8 cellular contexts compared by ENCODE assay signal in the genomic region with DNA sequence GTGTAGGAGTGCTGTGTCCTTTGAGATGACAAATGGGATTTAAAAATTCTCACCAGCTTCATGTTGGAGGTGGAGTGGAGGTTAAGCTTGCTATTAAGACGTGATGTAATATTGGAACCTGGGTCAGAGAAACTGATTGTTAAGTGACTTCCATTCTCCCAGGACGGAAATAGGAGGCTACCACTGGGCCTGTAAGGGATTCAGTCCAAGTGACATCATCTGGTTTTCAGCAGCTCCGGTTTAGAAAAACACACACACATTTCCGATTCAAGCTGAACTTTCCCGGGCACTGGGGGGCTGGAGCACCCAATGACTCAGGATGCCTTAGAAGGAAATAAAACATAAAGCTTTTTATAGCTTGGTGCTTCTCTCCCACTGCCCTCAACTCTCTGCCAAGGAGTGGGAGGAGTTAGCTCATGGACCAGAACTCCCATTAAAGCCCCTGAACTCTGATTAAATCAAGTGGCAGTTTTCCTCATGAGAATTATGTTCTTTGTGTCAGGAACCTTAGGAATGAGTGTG. TPM values are rescaled to one million over a fixed set of nuclear protein-coding genes. Genes with fewer than 3 reads are reported as not detected.
DNase-seq lines count a peak whose midpoint lies in the region; ATAC-seq lines count a peak whose summit lies in the region.

No MANE protein-coding gene starts in this region.

- DNase-seq in A172 (ENCODE audit: low spot score) (peak; percentile 99), HT-29 (ENCODE audit: low spot score) (peak; percentile 36), dermis microvascular lymphatic vessel endothelial cell (ENCODE audit: low read depth in 2 of 2) (peak; percentile 84 to 99), NCI-H748 treated with DMSO at 0.1 percent for 48 hours (lab: John Stamatoyannopoulos, UW) (no peak), NCI-H524 treated with DMSO at 0.1 percent for 48 hours (lab: John Stamatoyannopoulos, UW) (no peak)
- DNase-seq in stimulated activated CD4-positive, alpha-beta T cell treated with anti-CD3 and anti-CD28 coated beads, Interleukin-12 subunit alpha, Interleukin-12 subunit beta, amount 100 ng/mL, for 4 hours, result no peak

- WGBS in mesodermal cell (ENCODE audit: insufficient coverage in 2 of 2), 2 experiments, result 87 to 100% methylated on average over 2 of the region's 5 CpGs

- H3K27ac ChIP-seq in mesodermal cell (ENCODE audit: low read depth, low read length, severe bottlenecking), result peak overlapping the region; percentile 55

- H3K9me3 ChIP-seq in mesodermal cell (ENCODE audit: control insufficient read depth, low read length), result no peaks in the 10 kb centered on the region

- ATAC-seq in HG03432 (IDR thresholded peaks at IDR 0.05; ENCODE audit: unreplicated experiment), result no peak

- no peak overlapping the region for H3K4me3 ChIP-seq in mesodermal cell (ENCODE audit: extremely low read depth, insufficient read depth, low read length, poor library complexity, severe bottlenecking)

- no peaks in the 10 kb centered on the region for H3K4me1 ChIP-seq in mesodermal cell (ENCODE audit: control insufficient read depth, insufficient read depth, low read length, poor library complexity, severe bottlenecking)

- peaks cover 28% of the 10 kb centered on the region for H3K36me3 ChIP-seq in mesodermal cell (ENCODE audit: control insufficient read depth, insufficient read depth, low read length)

RNA-seq across cellular contexts. Expression of a gene that starts 12.4 kb away (rescaled TPM):
- 395 and 420 TPM in 2 replicates for total RNA-seq in A172 (2014; rRNA removed; shearing (Covaris generic))
- total RNA-seq in HT-29 (2014; rRNA removed; shearing (Covaris generic)), result 735 and 752 TPM in 2 replicates
- 1,137 and 1,375 TPM in 2 replicates for total RNA-seq in dermis microvascular lymphatic vessel endothelial cell
- polyA plus RNA-seq in mesodermal cell (2013, experiment 1 of 2), result 493 TPM
- 523 TPM for polyA plus RNA-seq in mesodermal cell (2013, experiment 2 of 2)

Comparison
In these comparisons a context has a peak if more than half of its experiments do, and no peak if none do; other contexts are left out.
1. DNase-seq: peak in A172 (single experiment), HT-29 (single experiment) and dermis microvascular lymphatic vessel endothelial cell (2 of 2); none in NCI-H748 treated with DMSO at 0.1 percent for 48 hours (single experiment), stimulated activated CD4-positive, alpha-beta T cell treated with anti-CD3 and anti-CD28 coated beads, Interleukin-12 subunit alpha, Interleukin-12 subunit beta, amount 100 ng/mL, for 4 hours (single experiment) and NCI-H524 treated with DMSO at 0.1 percent for 48 hours (single experiment).